In genomic region chr5:250396-250795, GRCh38 we compare ENCODE assay signal across 3 cellular contexts. TPM values are rescaled to one million over a fixed set of nuclear protein-coding genes. Genes with fewer than 3 reads are reported as not detected.
"Had no signal": no experiment of that assay in that cellular context is flagged by ENCODE, and none has a peak within 500 bp of the region (broad histone marks: within the 10 kb centered on the region; RNA-seq: fewer than 3 reads in every experiment).

No MANE protein-coding gene starts in this region.

RNA-seq across cellular contexts. Expression of gene LRRC14B, which starts 59.1 kb away (rescaled TPM):
- total RNA-seq: lung microvascular endothelial cell; naive thymus-derived CD8-positive, alpha-beta T cell; posterior vena cava had no signal
